Comparison of ENCODE assay signal across 25 cellular contexts in the genomic region with DNA sequence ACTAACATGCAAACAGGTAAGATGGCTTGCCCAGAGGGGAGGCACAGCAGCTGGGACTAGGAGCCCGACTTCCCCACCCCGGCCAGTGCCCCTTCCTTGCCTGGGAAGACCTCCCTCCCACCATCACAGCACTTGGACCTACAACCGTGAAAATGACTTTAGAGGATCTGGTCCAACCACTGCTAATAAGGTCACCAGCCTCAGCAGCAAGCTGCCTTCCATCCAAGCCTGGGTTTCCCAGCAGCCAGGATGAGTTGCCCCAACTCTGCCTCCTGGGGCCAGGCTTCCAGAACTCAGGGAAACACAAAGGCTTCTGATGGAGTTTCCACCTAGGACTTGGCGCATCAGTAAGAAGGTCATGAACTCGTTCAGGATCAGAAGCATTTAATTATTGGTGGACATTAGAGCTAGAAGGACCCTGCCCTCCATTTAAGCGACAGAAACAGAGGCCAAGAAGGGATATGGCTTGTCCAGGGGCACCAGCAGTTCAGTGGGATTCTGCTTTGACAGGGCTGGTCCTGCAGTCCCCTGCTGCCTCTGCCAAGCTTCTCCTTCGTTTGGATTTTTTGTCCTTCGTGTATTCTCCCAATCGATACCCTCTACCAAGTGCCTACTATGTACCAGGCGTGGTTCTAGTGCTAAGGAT.
DNase-seq lines count a peak whose midpoint lies in the region; FAIRE-seq and TF ChIP-seq lines count a peak whose summit lies in the region.
"Had no signal": no experiment of that assay in that cellular context is flagged by ENCODE, and none has a peak within 500 bp of the region (broad histone marks: within the 10 kb centered on the region; RNA-seq: fewer than 3 reads in every experiment).

No MANE protein-coding gene starts in this region.

- no peaks in the 10 kb centered on the region for H3K79me2 ChIP-seq in astrocyte (ENCODE audit: insufficient read depth, low read length)

- no peak overlapping the region for H3K4me2 ChIP-seq in astrocyte (ENCODE audit: low read length)

- H3K27ac Mint-ChIP-seq in astrocyte (ENCODE audit: unreplicated experiment) = peak overlapping the region; percentile 27
- H3K27ac Mint-ChIP-seq: B cell; stimulated activated naive CD8-positive, alpha-beta T cell treated with anti-CD3 and anti-CD28 coated beads, Interleukin-15, amount 100 ng/mL, for 72 hours had no signal

- H3K27ac ChIP-seq in astrocyte (ENCODE audit: low read depth, low read length) = no peak overlapping the region
- peak overlapping the region; percentile 64 to 69 for H3K27ac ChIP-seq in tibial artery
- H3K27ac ChIP-seq: 22Rv1, HL-60, pancreas, upper lobe of right lung, WERI-Rb-1 had no signal

- H3K4me1 ChIP-seq in astrocyte (ENCODE audit: insufficient read depth, low read length) (no peaks in the 10 kb centered on the region), tibial artery (peaks cover 4 to 26% (median 9%) of the 10 kb centered on the region in 4 donors)
- H3K4me1 ChIP-seq: pancreas, upper lobe of right lung had no signal

- intact Hi-C loops in tibial artery (cut with DNase I; ENCODE audit: low total_unique reads) = no loop called here

- no peak for FAIRE-seq in astrocyte (lab: Jason Lieb, UNC)
- FAIRE-seq: endometrium, H54, pancreas had no signal

- H3K36me3 Mint-ChIP-seq in astrocyte (ENCODE audit: low read depth, unreplicated experiment) = peaks cover 1% of the 10 kb centered on the region

- H3K9me3 ChIP-seq in astrocyte (ENCODE audit: insufficient read depth, low read depth, low read length) (no peaks in the 10 kb centered on the region), tibial artery (no peaks in the 10 kb centered on the region)
- H3K9me3 ChIP-seq: pancreas, upper lobe of right lung had no signal

- DNase-seq in NCI-H748 (lab: John Stamatoyannopoulos, UW; ENCODE audit: unreplicated experiment) (peak; percentile 22), NCI-H748 treated with DMSO at 0.1 percent for 48 hours (lab: John Stamatoyannopoulos, UW) (no peak), astrocyte (ENCODE audit: low read depth) (no peak), midbrain (lab: John Stamatoyannopoulos, UW) (peak; percentile 17), tibial artery (no peak), NCI-H82 (lab: John Stamatoyannopoulos, UW) (no peak), inferior parietal cortex (ENCODE audit: extremely low spot score) (no peak), NCI-H1105 treated with DMSO at 0.1 percent for 48 hours (lab: John Stamatoyannopoulos, UW) (no peak)
- DNase-seq: activated CD4-positive, alpha-beta T cell treated with anti-CD3 and anti-CD28 coated beads, Interleukin-2, amount 50 U/mL, for 48 hours; activated gamma-delta T cell treated with Interleukin-2 at 50 U/mL for 16 hours; left ventricle myocardium superior; MV-4-11; NCI-H2029 treated with DMSO at 0.1 percent for 48 hours; pancreas; SHP77; stimulated activated CD4-positive, alpha-beta T cell treated with anti-CD3 and anti-CD28 coated beads, Interleukin-1b, Interleukin-23, amount 100 ng/mL, for 48 hours; stimulated activated naive CD8-positive, alpha-beta T cell treated with anti-CD3 and anti-CD28 coated beads, Interleukin-15, amount 100 ng/mL, for 72 hours; T-helper 1 cell; upper lobe of right lung; WERI-Rb-1 had no signal

- peaks cover 1% of the 10 kb centered on the region for H3K9me3 Mint-ChIP-seq in astrocyte (ENCODE audit: unreplicated experiment)

- no peak overlapping the region for H2AFZ ChIP-seq in astrocyte (ENCODE audit: low read depth, low read length)

- H4K20me1 ChIP-seq in astrocyte (ENCODE audit: insufficient read depth, low read length) = no peaks in the 10 kb centered on the region

- no peak overlapping the region for H3K9ac ChIP-seq in astrocyte (ENCODE audit: low read length)

- peaks cover 35% of the 10 kb centered on the region for H3K27me3 Mint-ChIP-seq in astrocyte (ENCODE audit: low read depth, unreplicated experiment)

- H3K4me3 ChIP-seq in astrocyte (ENCODE audit: insufficient read depth, low read depth, low read length) (no peak overlapping the region), tibial artery (peak overlapping the region in 1 of 2 donors; percentile 5)
- H3K4me3 ChIP-seq: pancreas, upper lobe of right lung had no signal

- no peak overlapping the region for H3K4me3 Mint-ChIP-seq in astrocyte (ENCODE audit: unreplicated experiment)
- H3K4me3 Mint-ChIP-seq: B cell; stimulated activated naive CD8-positive, alpha-beta T cell treated with anti-CD3 and anti-CD28 coated beads, Interleukin-15, amount 100 ng/mL, for 72 hours had no signal

- peaks cover 2% of the 10 kb centered on the region for H3K27me3 ChIP-seq in astrocyte (ENCODE audit: insufficient read depth, low read length)
- H3K27me3 ChIP-seq in tibial artery = no peaks in the 10 kb centered on the region
- H3K27me3 ChIP-seq: pancreas, upper lobe of right lung had no signal

- H3K36me3 ChIP-seq in astrocyte (ENCODE audit: insufficient read depth, low read length) (no peaks in the 10 kb centered on the region), tibial artery (no peaks in the 10 kb centered on the region)
- H3K36me3 ChIP-seq: pancreas, upper lobe of right lung, WERI-Rb-1 had no signal

- H3K4me1 Mint-ChIP-seq in astrocyte (ENCODE audit: low read depth, unreplicated experiment) = no peaks in the 10 kb centered on the region
- H3K4me1 Mint-ChIP-seq: B cell; stimulated activated naive CD8-positive, alpha-beta T cell treated with anti-CD3 and anti-CD28 coated beads, Interleukin-15, amount 100 ng/mL, for 72 hours had no signal

- TF ChIP-seq CTCF in astrocyte (IDR thresholded peaks at IDR 0.05; ENCODE audit: insufficient read depth, low read depth, low read length) (no peak), tibial artery (IDR thresholded peaks at IDR 0.05) (no peak)

Comparison
In these comparisons a context has a peak if more than half of its experiments do, and no peak if none do; other contexts are left out.
1. DNase-seq: peak in NCI-H748 (single experiment) and midbrain (single experiment); none in NCI-H748 treated with DMSO at 0.1 percent for 48 hours (single experiment), astrocyte (single experiment), tibial artery (0 of 2), NCI-H82 (single experiment), inferior parietal cortex (single experiment) and NCI-H1105 treated with DMSO at 0.1 percent for 48 hours (single experiment).